Comparison of ENCODE assay signal across 18 cellular contexts in the genomic region with DNA sequence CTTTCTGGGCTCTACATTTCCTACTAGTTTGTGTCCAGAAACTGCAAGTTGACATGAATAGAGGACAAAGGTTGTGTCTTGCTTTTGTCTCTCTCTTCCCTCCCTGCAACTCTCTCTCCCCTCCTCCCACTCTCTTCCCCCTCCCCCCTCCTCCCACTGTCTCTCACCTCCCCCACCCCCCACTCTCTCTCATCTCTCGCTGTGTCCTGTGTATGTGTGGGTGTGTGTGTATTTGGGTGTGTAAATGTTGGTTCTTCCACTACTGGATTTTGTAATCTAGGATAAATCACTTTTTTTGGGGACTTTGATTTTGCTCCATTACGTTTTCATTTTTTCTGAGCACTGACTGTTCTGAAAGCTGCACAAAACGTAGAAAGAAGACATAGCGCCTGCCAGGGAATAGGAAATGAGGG. TPM values are rescaled to one million over a fixed set of nuclear protein-coding genes. Genes with fewer than 3 reads are reported as not detected.
DNase-seq lines count a peak whose midpoint lies in the region; ATAC-seq and TF ChIP-seq lines count a peak whose summit lies in the region.
"Had no signal": no experiment of that assay in that cellular context is flagged by ENCODE, and none has a peak within 500 bp of the region (broad histone marks: within the 10 kb centered on the region; RNA-seq: fewer than 3 reads in every experiment).

No MANE protein-coding gene starts in this region.

- H3K27me3 ChIP-seq in iPS-18a (ENCODE audit: control insufficient read depth, insufficient read depth, low read length), result no peaks in the 10 kb centered on the region
- H3K27me3 ChIP-seq: adrenal gland, testis had no signal

- H3K27me3 Mint-ChIP-seq in activated CD8-positive, alpha-beta memory T cell treated with anti-CD3 and anti-CD28 coated beads, Interleukin-2, amount 10 ng/mL, durations not matched to agents 7 days and 5 days, result no peaks in the 10 kb centered on the region
- no peaks in the 10 kb centered on the region for H3K27me3 Mint-ChIP-seq in T-cell
- no peaks in the 10 kb centered on the region for H3K27me3 Mint-ChIP-seq in neural crest cell (ENCODE audit: low read depth)
- no peaks in the 10 kb centered on the region for H3K27me3 Mint-ChIP-seq in immature natural killer cell (ENCODE audit: low read depth in 3 of 3)

- H3K9ac ChIP-seq in iPS-18a (ENCODE audit: low read length), result peak overlapping the region; percentile 18

- peak overlapping the region; percentile 20 for H3K4me3 Mint-ChIP-seq in activated CD8-positive, alpha-beta memory T cell treated with anti-CD3 and anti-CD28 coated beads, Interleukin-2, amount 10 ng/mL, durations not matched to agents 7 days and 5 days
- H3K4me3 Mint-ChIP-seq in T-cell (peak overlapping the region in 1 of 3 donors; percentile 30), neural crest cell (peak overlapping the region; percentile 61), immature natural killer cell (peak overlapping the region in 2 of 5 donors; percentile 16 to 19)

- peaks cover 27% of the 10 kb centered on the region for H3K36me3 Mint-ChIP-seq in activated CD8-positive, alpha-beta memory T cell treated with anti-CD3 and anti-CD28 coated beads, Interleukin-2, amount 10 ng/mL, durations not matched to agents 7 days and 5 days
- H3K36me3 Mint-ChIP-seq in T-cell (peaks cover 33% of the 10 kb centered on the region), neural crest cell (ENCODE audit: low read depth) (peaks cover 2% of the 10 kb centered on the region), immature natural killer cell (peaks cover 3 to 23% (median 20%) of the 10 kb centered on the region in 3 donors)

- ATAC-seq in activated CD8-positive, alpha-beta memory T cell treated with anti-CD3 and anti-CD28 coated beads, Interleukin-2, amount 10 ng/mL, durations not matched to agents 7 days and 5 days, result no peak
- ATAC-seq in T-cell (replicated peaks in 1 of 4), result no peak
- ATAC-seq in GM19467 (IDR thresholded peaks at IDR 0.05; ENCODE audit: unreplicated experiment), result no peak

- DNase-seq in activated CD8-positive, alpha-beta memory T cell treated with anti-CD3 and anti-CD28 coated beads, Interleukin-2, amount 10 ng/mL, durations not matched to agents 7 days and 5 days, result no peak
- no peak for DNase-seq in activated CD8-positive, alpha-beta memory T cell treated with anti-CD3 and anti-CD28 coated beads for 24 hours
- no peak for DNase-seq in T-cell
- DNase-seq in neural crest cell (ENCODE audit: low read depth, low spot score), result peak; percentile 14
- DNase-seq in immature natural killer cell, result no peak
- DNase-seq in COR-L47 (lab: John Stamatoyannopoulos, UW), result no peak
- DNase-seq: activated CD8-positive, alpha-beta memory T cell treated with anti-CD3 and anti-CD28 coated beads, Interleukin-2, amount 50 U/mL, for 48 hours; adrenal gland; EL; NCI-H146; NCI-H226; stimulated activated CD8-positive, alpha-beta memory T cell treated with anti-CD3 and anti-CD28 coated beads, Interleukin-4, amount 100 ng/mL, for 48 hours; SW 1271; testis had no signal

- peak overlapping the region; percentile 35 for H3K4me3 ChIP-seq in iPS-18a (ENCODE audit: low read length)
- H3K4me3 ChIP-seq: adrenal gland, skin epidermis, testis had no signal

- H3K4me1 Mint-ChIP-seq in activated CD8-positive, alpha-beta memory T cell treated with anti-CD3 and anti-CD28 coated beads, Interleukin-2, amount 10 ng/mL, durations not matched to agents 7 days and 5 days, result peaks cover 20% of the 10 kb centered on the region
- H3K4me1 Mint-ChIP-seq in T-cell (peaks cover 17 to 22% (median 20%) of the 10 kb centered on the region in 3 donors), neural crest cell (peaks cover 23% of the 10 kb centered on the region), immature natural killer cell (peaks cover 7 to 22% of the 10 kb centered on the region in 2 donors)

- H3K4me1 ChIP-seq in iPS-18a (ENCODE audit: control insufficient read depth, low read depth, low read length), result peaks cover 26% of the 10 kb centered on the region
- H3K4me1 ChIP-seq: adrenal gland, testis had no signal

- CTCF ChIA-PET in activated CD8-positive, alpha-beta memory T cell treated with anti-CD3 and anti-CD28 coated beads, Interleukin-2, amount 10 ng/mL, durations not matched to agents 7 days and 5 days (lab: Charles Lee), result no interaction called here
- CTCF ChIA-PET in T-cell (lab: Charles Lee), result no interaction called here

- no peak overlapping the region for H3K27ac ChIP-seq in iPS-18a (ENCODE audit: low read length)
- H3K27ac ChIP-seq: adrenal gland, skin epidermis, testis, VCaP had no signal

- no peak for TF ChIP-seq CTCF in neural crest cell (conservative IDR thresholded peaks at IDR 0.05)

- POLR2A ChIA-PET in T-cell (lab: Charles Lee), result no interaction called here

- peaks cover 4% of the 10 kb centered on the region for H3K36me3 ChIP-seq in iPS-18a (ENCODE audit: control insufficient read depth, low read depth, low read length)
- H3K36me3 ChIP-seq: adrenal gland had no signal

- no peaks in the 10 kb centered on the region for H3K9me3 Mint-ChIP-seq in activated CD8-positive, alpha-beta memory T cell treated with anti-CD3 and anti-CD28 coated beads, Interleukin-2, amount 10 ng/mL, durations not matched to agents 7 days and 5 days (ENCODE audit: low read depth)
- H3K9me3 Mint-ChIP-seq in T-cell, result no peaks in the 10 kb centered on the region
- no peaks in the 10 kb centered on the region for H3K9me3 Mint-ChIP-seq in neural crest cell
- H3K9me3 Mint-ChIP-seq in immature natural killer cell, result no peaks in the 10 kb centered on the region

- H3K27ac Mint-ChIP-seq in activated CD8-positive, alpha-beta memory T cell treated with anti-CD3 and anti-CD28 coated beads, Interleukin-2, amount 10 ng/mL, durations not matched to agents 7 days and 5 days, result no peak overlapping the region
- H3K27ac Mint-ChIP-seq in T-cell (peak overlapping the region; percentile 64 to 69), neural crest cell (ENCODE audit: unreplicated experiment) (peak overlapping the region; percentile 91), immature natural killer cell (no peak overlapping the region)

- no peaks in the 10 kb centered on the region for H3K9me3 ChIP-seq in iPS-18a (ENCODE audit: control insufficient read depth, low read depth, low read length)
- H3K9me3 ChIP-seq: testis had no signal

RNA-seq across cellular contexts. Expression of a gene that starts 48.4 kb away (rescaled TPM):
- 10 to 100 TPM; 23.0 to 34.4 TPM for total RNA-seq in activated CD8-positive, alpha-beta memory T cell treated with anti-CD3 and anti-CD28 coated beads, Interleukin-2, amount 10 ng/mL, durations not matched to agents 7 days and 5 days
- total RNA-seq in T-cell (10 to 100 TPM; 29.1 to 31.6 (median 30.0) TPM), neural crest cell (27.4 and 28.6 TPM in 2 replicates)
- polyA plus RNA-seq in immature natural killer cell, result 1 to 10 TPM; 1.8 to 4.0 (median 2.9) TPM

Comparison
In these comparisons a context has a peak if more than half of its experiments do, and no peak if none do; other contexts are left out.
1. H3K27ac Mint-ChIP-seq: peak in T-cell (2 of 2) and neural crest cell (single experiment); none in activated CD8-positive, alpha-beta memory T cell treated with anti-CD3 and anti-CD28 coated beads, Interleukin-2, amount 10 ng/mL, durations not matched to agents 7 days and 5 days (single experiment) and immature natural killer cell (0 of 6).